8 cellular contexts compared by ENCODE assay signal in genomic region chr19:37468961-37469777, GRCh38.
A peak's percentile ranks its signal among the peaks of the same experiment; 100 is the strongest.
DNase-seq lines count a peak whose midpoint lies in the region; ATAC-seq lines count a peak whose summit lies in the region.

Gene ZNF570 (plus strand): TSS chr19:37469356. CDS start chr19:37470355, 999 bp downstream.

- peak; percentile 55 for DNase-seq in GM04503 (ENCODE audit: low read depth)
- peak; percentile 35 for DNase-seq in NCI-H1694 (lab: John Stamatoyannopoulos, UW)
- peak; percentile 74 for DNase-seq in T-helper 22 cell (ENCODE audit: low read depth)
- peak; percentile 96 for DNase-seq in astrocyte of the hippocampus (ENCODE audit: low read depth, low spot score)
- peak; percentile 85 to 87 for DNase-seq in hippocampal formation (lab: John Stamatoyannopoulos, UW)
- peak; percentile 97 for DNase-seq in retina
- no peak for DNase-seq in NK-92 (lab: John Stamatoyannopoulos, UW; ENCODE audit: unreplicated experiment)

- peak; percentile 50 for ATAC-seq in HG02571 (IDR thresholded peaks at IDR 0.05; ENCODE audit: unreplicated experiment)
